In the genomic region with DNA sequence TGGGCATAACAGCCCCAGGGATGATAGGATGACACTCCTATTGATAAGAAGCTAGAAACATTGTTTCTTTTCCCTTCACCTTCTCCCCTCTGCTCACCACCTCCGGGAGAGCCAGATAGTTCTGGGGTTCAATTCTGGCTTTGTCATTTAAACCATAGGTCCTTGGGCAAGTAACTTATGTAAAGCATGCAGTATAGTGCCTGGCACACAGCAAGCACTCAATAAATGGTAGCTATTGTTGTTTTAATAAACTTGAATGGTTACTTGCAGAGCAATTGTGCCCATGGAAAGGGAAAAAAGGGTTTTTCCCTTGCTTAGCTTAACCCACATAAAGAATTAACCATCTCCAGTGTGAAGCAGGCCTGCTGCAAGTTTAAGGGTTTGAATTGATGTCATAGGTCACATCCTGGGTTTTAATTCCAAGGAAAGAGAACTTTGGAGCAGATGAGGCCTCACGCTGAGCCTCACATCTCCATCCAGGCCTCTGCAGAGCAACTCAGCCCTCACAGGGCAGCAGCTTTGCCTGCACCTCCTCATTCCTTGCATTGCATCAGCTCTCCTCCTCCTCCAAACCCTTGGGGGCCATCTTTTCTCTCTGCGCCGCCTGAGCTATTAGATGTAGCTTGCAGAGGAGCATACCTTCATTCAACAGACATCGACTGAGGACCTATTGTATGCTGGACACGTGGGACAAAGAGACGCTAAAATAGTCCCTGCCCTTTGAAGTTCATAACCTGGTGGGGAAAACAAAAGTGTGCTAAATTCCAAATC, we compare ENCODE assay signal across 1 cellular context.
TF ChIP-seq lines count a peak whose summit lies in the region.

No MANE protein-coding gene starts in this region.

TF ChIP-seq in H1, 55 proteins besides CTCF, POLR2A, EP300 and RAD21:
- TF ChIP-seq CEBPB (IDR thresholded peaks at IDR 0.05; ENCODE audit: low read depth, low read length) (peak; percentile 94), TBP (IDR thresholded peaks at IDR 0.05; ENCODE audit: low read depth, low read length) (peak; percentile 71), SAP30 (IDR thresholded peaks at IDR 0.05; ENCODE audit: insufficient read depth, insufficient replicate concordance, low read length) (no peak), SP2 (IDR thresholded peaks at IDR 0.05; ENCODE audit: low read length) (no peak), CHD1 (IDR thresholded peaks at IDR 0.05; ENCODE audit: low read depth, low read length) (no peak), ZNF274 (IDR thresholded peaks at IDR 0.05; ENCODE audit: borderline replicate concordance, extremely low read depth, low read length) (no peak), CREB1 (IDR thresholded peaks at IDR 0.05) (peak; percentile 50; the same call in 1 of the 2 replicates), SP1 (IDR thresholded peaks at IDR 0.05; ENCODE audit: low read depth, low read length) (peak; percentile 72), NRF1 (IDR thresholded peaks at IDR 0.05; ENCODE audit: low read depth, low read length) (no peak), KDM1A (IDR thresholded peaks at IDR 0.05; ENCODE audit: borderline replicate concordance, low read length) (peak; percentile 64; the same call in 1 of the 2 replicates), ATF3 (IDR thresholded peaks at IDR 0.05; ENCODE audit: insufficient read depth, low read depth, low read length) (peak; percentile 54; the same call in 1 of the 2 replicates), JUN (IDR thresholded peaks at IDR 0.05; ENCODE audit: low read depth, low read length) (no peak), TAF1 (IDR thresholded peaks at IDR 0.05; ENCODE audit: low read depth, low read length) (peak; percentile 58), SIN3A (conservative IDR thresholded peaks at IDR 0.05 in 1 of 2, IDR thresholded peaks at IDR 0.05 in 1 of 2; ENCODE audit: low read depth in 1 of 2, low read length in 2 of 2) (no peak), ASH2L (IDR thresholded peaks at IDR 0.05; ENCODE audit: low read length) (peak; percentile 34), HDAC2 (IDR thresholded peaks at IDR 0.05; ENCODE audit: borderline replicate concordance in 1 of 2, low read depth in 2 of 2, low read length in 2 of 2) (peak; percentile 53 to 78; a peak in 2 of 4 replicates), CHD2 (IDR thresholded peaks at IDR 0.05; ENCODE audit: low read length) (no peak), GABPA (IDR thresholded peaks at IDR 0.05; ENCODE audit: borderline replicate concordance, insufficient read depth, low read length) (no peak), USF2 (IDR thresholded peaks at IDR 0.05; ENCODE audit: low read length) (no peak), JUND (IDR thresholded peaks at IDR 0.05; ENCODE audit: low read length) (0 out of 2 replicates have a peak, but pooled peaks have one; percentile 50), TAF7 (optimal IDR thresholded peaks at IDR 0.05; ENCODE audit: borderline replicate concordance, low read depth, low read length) (peak; percentile 15), TEAD4 (IDR thresholded peaks at IDR 0.05; ENCODE audit: low read depth, low read length) (peak; percentile 53), POU5F1 (IDR thresholded peaks at IDR 0.05; ENCODE audit: low read depth, low read length) (peak; percentile 60; the same call in 1 of the 2 replicates), NANOG (IDR thresholded peaks at IDR 0.05; ENCODE audit: insufficient read depth, low read depth, low read length, poor library complexity, severe bottlenecking) (peak; percentile 93), E2F6 (IDR thresholded peaks at IDR 0.05) (no peak), BRCA1 (IDR thresholded peaks at IDR 0.05; ENCODE audit: low read depth, low read length) (no peak), FOSL1 (IDR thresholded peaks at IDR 0.05; ENCODE audit: insufficient read depth, low read depth, low read length) (no peak), KDM5A (IDR thresholded peaks at IDR 0.05; ENCODE audit: low read length) (no peak), KDM4A (IDR thresholded peaks at IDR 0.05; ENCODE audit: low read depth, low read length, severe bottlenecking) (no peak), SUZ12 (IDR thresholded peaks at IDR 0.05; ENCODE audit: low read length) (no peak), MAX (IDR thresholded peaks at IDR 0.05) (peak; percentile 45), CTBP2 (IDR thresholded peaks at IDR 0.05; ENCODE audit: borderline replicate concordance, insufficient read depth, insufficient read length, low read length) (no peak), SIX5 (IDR thresholded peaks at IDR 0.05; ENCODE audit: low read depth, low read length) (no peak), YY1 (IDR thresholded peaks at IDR 0.05; ENCODE audit: low read depth, low read length) (peak; percentile 92), HDAC6 (IDR thresholded peaks at IDR 0.05; ENCODE audit: low read depth, low read length) (no peak), RBBP5 (IDR thresholded peaks at IDR 0.05; ENCODE audit: borderline replicate concordance, low read depth, low read length) (no peak), BACH1 (IDR thresholded peaks at IDR 0.05; ENCODE audit: low read length) (no peak), TCF12 (IDR thresholded peaks at IDR 0.05; ENCODE audit: low read depth, low read length) (0 out of 2 replicates have a peak, but pooled peaks have one; percentile 36), RXRA (IDR thresholded peaks at IDR 0.05; ENCODE audit: insufficient read depth, low read depth, low read length) (no peak), POLR2AphosphoS5 (IDR thresholded peaks at IDR 0.05; ENCODE audit: low read depth, low read length) (peak; percentile 83), RFX5 (IDR thresholded peaks at IDR 0.05; ENCODE audit: borderline replicate concordance, low read depth, low read length) (no peak)
- TF ChIP-seq, protein P1, sequence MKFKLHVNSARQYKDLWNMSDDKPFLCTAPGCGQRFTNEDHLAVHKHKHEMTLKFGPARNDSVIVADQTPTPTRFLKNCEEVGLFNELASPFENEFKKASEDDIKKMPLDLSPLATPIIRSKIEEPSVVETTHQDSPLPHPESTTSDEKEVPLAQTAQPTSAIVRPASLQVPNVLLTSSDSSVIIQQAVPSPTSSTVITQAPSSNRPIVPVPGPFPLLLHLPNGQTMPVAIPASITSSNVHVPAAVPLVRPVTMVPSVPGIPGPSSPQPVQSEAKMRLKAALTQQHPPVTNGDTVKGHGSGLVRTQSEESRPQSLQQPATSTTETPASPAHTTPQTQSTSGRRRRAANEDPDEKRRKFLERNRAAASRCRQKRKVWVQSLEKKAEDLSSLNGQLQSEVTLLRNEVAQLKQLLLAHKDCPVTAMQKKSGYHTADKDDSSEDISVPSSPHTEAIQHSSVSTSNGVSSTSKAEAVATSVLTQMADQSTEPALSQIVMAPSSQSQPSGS (IDR thresholded peaks at IDR 0.05; ENCODE audit: low read length): peak; percentile 73
- TF ChIP-seq, protein P2, sequence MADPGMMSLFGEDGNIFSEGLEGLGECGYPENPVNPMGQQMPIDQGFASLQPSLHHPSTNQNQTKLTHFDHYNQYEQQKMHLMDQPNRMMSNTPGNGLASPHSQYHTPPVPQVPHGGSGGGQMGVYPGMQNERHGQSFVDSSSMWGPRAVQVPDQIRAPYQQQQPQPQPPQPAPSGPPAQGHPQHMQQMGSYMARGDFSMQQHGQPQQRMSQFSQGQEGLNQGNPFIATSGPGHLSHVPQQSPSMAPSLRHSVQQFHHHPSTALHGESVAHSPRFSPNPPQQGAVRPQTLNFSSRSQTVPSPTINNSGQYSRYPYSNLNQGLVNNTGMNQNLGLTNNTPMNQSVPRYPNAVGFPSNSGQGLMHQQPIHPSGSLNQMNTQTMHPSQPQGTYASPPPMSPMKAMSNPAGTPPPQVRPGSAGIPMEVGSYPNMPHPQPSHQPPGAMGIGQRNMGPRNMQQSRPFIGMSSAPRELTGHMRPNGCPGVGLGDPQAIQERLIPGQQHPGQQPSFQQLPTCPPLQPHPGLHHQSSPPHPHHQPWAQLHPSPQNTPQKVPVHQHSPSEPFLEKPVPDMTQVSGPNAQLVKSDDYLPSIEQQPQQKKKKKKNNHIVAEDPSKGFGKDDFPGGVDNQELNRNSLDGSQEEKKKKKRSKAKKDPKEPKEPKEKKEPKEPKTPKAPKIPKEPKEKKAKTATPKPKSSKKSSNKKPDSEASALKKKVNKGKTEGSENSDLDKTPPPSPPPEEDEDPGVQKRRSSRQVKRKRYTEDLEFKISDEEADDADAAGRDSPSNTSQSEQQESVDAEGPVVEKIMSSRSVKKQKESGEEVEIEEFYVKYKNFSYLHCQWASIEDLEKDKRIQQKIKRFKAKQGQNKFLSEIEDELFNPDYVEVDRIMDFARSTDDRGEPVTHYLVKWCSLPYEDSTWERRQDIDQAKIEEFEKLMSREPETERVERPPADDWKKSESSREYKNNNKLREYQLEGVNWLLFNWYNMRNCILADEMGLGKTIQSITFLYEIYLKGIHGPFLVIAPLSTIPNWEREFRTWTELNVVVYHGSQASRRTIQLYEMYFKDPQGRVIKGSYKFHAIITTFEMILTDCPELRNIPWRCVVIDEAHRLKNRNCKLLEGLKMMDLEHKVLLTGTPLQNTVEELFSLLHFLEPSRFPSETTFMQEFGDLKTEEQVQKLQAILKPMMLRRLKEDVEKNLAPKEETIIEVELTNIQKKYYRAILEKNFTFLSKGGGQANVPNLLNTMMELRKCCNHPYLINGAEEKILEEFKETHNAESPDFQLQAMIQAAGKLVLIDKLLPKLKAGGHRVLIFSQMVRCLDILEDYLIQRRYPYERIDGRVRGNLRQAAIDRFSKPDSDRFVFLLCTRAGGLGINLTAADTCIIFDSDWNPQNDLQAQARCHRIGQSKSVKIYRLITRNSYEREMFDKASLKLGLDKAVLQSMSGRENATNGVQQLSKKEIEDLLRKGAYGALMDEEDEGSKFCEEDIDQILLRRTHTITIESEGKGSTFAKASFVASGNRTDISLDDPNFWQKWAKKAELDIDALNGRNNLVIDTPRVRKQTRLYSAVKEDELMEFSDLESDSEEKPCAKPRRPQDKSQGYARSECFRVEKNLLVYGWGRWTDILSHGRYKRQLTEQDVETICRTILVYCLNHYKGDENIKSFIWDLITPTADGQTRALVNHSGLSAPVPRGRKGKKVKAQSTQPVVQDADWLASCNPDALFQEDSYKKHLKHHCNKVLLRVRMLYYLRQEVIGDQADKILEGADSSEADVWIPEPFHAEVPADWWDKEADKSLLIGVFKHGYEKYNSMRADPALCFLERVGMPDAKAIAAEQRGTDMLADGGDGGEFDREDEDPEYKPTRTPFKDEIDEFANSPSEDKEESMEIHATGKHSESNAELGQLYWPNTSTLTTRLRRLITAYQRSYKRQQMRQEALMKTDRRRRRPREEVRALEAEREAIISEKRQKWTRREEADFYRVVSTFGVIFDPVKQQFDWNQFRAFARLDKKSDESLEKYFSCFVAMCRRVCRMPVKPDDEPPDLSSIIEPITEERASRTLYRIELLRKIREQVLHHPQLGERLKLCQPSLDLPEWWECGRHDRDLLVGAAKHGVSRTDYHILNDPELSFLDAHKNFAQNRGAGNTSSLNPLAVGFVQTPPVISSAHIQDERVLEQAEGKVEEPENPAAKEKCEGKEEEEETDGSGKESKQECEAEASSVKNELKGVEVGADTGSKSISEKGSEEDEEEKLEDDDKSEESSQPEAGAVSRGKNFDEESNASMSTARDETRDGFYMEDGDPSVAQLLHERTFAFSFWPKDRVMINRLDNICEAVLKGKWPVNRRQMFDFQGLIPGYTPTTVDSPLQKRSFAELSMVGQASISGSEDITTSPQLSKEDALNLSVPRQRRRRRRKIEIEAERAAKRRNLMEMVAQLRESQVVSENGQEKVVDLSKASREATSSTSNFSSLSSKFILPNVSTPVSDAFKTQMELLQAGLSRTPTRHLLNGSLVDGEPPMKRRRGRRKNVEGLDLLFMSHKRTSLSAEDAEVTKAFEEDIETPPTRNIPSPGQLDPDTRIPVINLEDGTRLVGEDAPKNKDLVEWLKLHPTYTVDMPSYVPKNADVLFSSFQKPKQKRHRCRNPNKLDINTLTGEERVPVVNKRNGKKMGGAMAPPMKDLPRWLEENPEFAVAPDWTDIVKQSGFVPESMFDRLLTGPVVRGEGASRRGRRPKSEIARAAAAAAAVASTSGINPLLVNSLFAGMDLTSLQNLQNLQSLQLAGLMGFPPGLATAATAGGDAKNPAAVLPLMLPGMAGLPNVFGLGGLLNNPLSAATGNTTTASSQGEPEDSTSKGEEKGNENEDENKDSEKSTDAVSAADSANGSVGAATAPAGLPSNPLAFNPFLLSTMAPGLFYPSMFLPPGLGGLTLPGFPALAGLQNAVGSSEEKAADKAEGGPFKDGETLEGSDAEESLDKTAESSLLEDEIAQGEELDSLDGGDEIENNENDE (IDR thresholded peaks at IDR 0.05; ENCODE audit: insufficient replicate concordance, low read length): peak; percentile 73
